In genomic region chr9:108956098-108956533, GRCh38 we compare ENCODE assay signal across 17 cellular contexts.
"Had no signal": no experiment of that assay in that cellular context is flagged by ENCODE, and none has a peak within 500 bp of the region (broad histone marks: within the 10 kb centered on the region; RNA-seq: fewer than 3 reads in every experiment).

No MANE protein-coding gene starts in this region.

- ATAC-seq: activated naive CD8-positive, alpha-beta T cell treated with anti-CD3 and anti-CD28 coated beads, Interleukin-2, amount 50 U/mL, for 24 hours; gastrocnemius medialis; heart right ventricle had no signal

- H3K4me3 ChIP-seq: coronary artery, gastrocnemius medialis, heart right ventricle, ovary, stomach, thoracic aorta had no signal

- H3K36me3 ChIP-seq: gastrocnemius medialis, ovary, thoracic aorta had no signal

- H3K9me3 ChIP-seq: gastrocnemius medialis, heart right ventricle, ovary, stomach, thoracic aorta had no signal

- H3K27ac ChIP-seq: coronary artery, gastrocnemius medialis, ovary, stomach, thoracic aorta, WERI-Rb-1 had no signal

- FAIRE-seq: endothelial cell of umbilical vein, small intestine had no signal

- H3K27me3 ChIP-seq: gastrocnemius medialis, heart right ventricle, ovary, stomach had no signal

- DNase-seq: activated CD4-positive, alpha-beta T cell treated with anti-CD3 and anti-CD28 coated beads for 48 hours; activated naive CD4-positive, alpha-beta T cell treated with Interleukin-2 at 50 U/mL for 16 hours; activated naive CD8-positive, alpha-beta T cell treated with anti-CD3 and anti-CD28 coated beads, Interleukin-2, amount 50 U/mL, for 24 hours; caudate nucleus; effector CD4-positive, alpha-beta T cell; gastrocnemius medialis; heart right ventricle; islet precursor cell; mesendoderm; ovary; retina; small intestine; stomach; WERI-Rb-1 had no signal
